ENCODE assay signal across 10 cellular contexts in genomic region chr2:239002960-239003932, GRCh38.
DNase-seq lines count a peak whose midpoint lies in the region; ATAC-seq and TF ChIP-seq lines count a peak whose summit lies in the region.
"Had no signal": no experiment of that assay in that cellular context is flagged by ENCODE, and none has a peak within 500 bp of the region (broad histone marks: within the 10 kb centered on the region; RNA-seq: fewer than 3 reads in every experiment).

No MANE protein-coding gene starts in this region.

- in situ Hi-C loops in astrocyte of the spinal cord (cut with HindIII; ENCODE audit: low sequenced_read_pairs) = loop anchor here (25.0 kb wide), 1 partner anchor 109 kb away; no protein-coding TSS in a partner anchor

- no peak overlapping the region for H3K4me3 ChIP-seq in astrocyte of the spinal cord (ENCODE audit: low read depth, low read length)
- no peak overlapping the region for H3K4me3 ChIP-seq in right cardiac atrium (ENCODE audit: low read length)
- H3K4me3 ChIP-seq in subcutaneous abdominal adipose tissue (ENCODE audit: low read depth in 1 of 5, low read length in 5 of 5) = peak overlapping the region; percentile 41 to 55 (median 53)
- H3K4me3 ChIP-seq: right lobe of liver had no signal

- ATAC-seq in right cardiac atrium (peak; percentile 58 to 59), GM21526 (IDR thresholded peaks at IDR 0.05; ENCODE audit: low FRiP score, unreplicated experiment) (no peak)
- no peak for ATAC-seq in activated naive CD8-positive, alpha-beta T cell treated with anti-CD3 and anti-CD28 coated beads, Interleukin-2, amount 50 U/mL, for 24 hours

- peaks cover 41% of the 10 kb centered on the region for H3K27me3 Mint-ChIP-seq in activated T-cell treated with anti-CD3 and anti-CD28 coated beads, Interleukin-2, amount 50 U/mL, for 24 hours
- peaks cover 13% of the 10 kb centered on the region for H3K27me3 Mint-ChIP-seq in activated naive CD8-positive, alpha-beta T cell treated with anti-CD3 and anti-CD28 coated beads, Interleukin-2, amount 50 U/mL, for 24 hours

- H3K4me1 Mint-ChIP-seq in activated T-cell treated with anti-CD3 and anti-CD28 coated beads, Interleukin-2, amount 50 U/mL, for 24 hours (ENCODE audit: low read depth) = no peaks in the 10 kb centered on the region
- H3K4me1 Mint-ChIP-seq in activated naive CD8-positive, alpha-beta T cell treated with anti-CD3 and anti-CD28 coated beads, Interleukin-2, amount 50 U/mL, for 24 hours = no peaks in the 10 kb centered on the region

- intact Hi-C loops in right cardiac atrium (cut with DNase I) = no loop called here

- H3K9me3 Mint-ChIP-seq in activated T-cell treated with anti-CD3 and anti-CD28 coated beads, Interleukin-2, amount 50 U/mL, for 24 hours = peaks cover 4% of the 10 kb centered on the region
- H3K9me3 Mint-ChIP-seq in activated naive CD8-positive, alpha-beta T cell treated with anti-CD3 and anti-CD28 coated beads, Interleukin-2, amount 50 U/mL, for 24 hours = peaks cover 9% of the 10 kb centered on the region

- peak; percentile 57 for DNase-seq in HT-29 (ENCODE audit: low spot score)
- peak; percentile 19 for DNase-seq in astrocyte of the spinal cord (ENCODE audit: low read depth, low spot score)
- DNase-seq in right cardiac atrium = peak; percentile 5 to 77 (median 53)
- DNase-seq in activated T-cell treated with anti-CD3 and anti-CD28 coated beads, Interleukin-2, amount 50 U/mL, for 24 hours = no peak
- no peak for DNase-seq in activated naive CD8-positive, alpha-beta T cell treated with anti-CD3 and anti-CD28 coated beads, Interleukin-2, amount 50 U/mL, for 24 hours
- DNase-seq in stimulated activated CD4-positive, alpha-beta T cell treated with anti-CD3 and anti-CD28 coated beads, Interleukin-15, amount 100 ng/mL, for 24 hours = no peak
- DNase-seq: activated T-cell treated with anti-CD3 and anti-CD28 coated beads, Interleukin-2, amount 50 U/mL, for 1 hour; right lobe of liver had no signal

- H3K4me1 ChIP-seq in right cardiac atrium (ENCODE audit: control insufficient read depth, insufficient read depth, low read length) (no peaks in the 10 kb centered on the region), subcutaneous abdominal adipose tissue (ENCODE audit: control insufficient read depth in 5 of 5, insufficient read depth in 5 of 5, low read length in 5 of 5) (peaks cover 0 to 34% (median 31%) of the 10 kb centered on the region in 5 donors)
- H3K4me1 ChIP-seq: right lobe of liver had no signal

- TF ChIP-seq CTCF in astrocyte of the spinal cord (IDR thresholded peaks at IDR 0.05; ENCODE audit: low read depth, low read length) = peak; percentile 24

- peak overlapping the region in 4 of 5 donors; percentile 11 to 63 (median 49) for H3K9ac ChIP-seq in subcutaneous abdominal adipose tissue (ENCODE audit: low read length in 5 of 5)

- no peak overlapping the region for H3K4me3 Mint-ChIP-seq in activated T-cell treated with anti-CD3 and anti-CD28 coated beads, Interleukin-2, amount 50 U/mL, for 24 hours
- no peak overlapping the region for H3K4me3 Mint-ChIP-seq in activated naive CD8-positive, alpha-beta T cell treated with anti-CD3 and anti-CD28 coated beads, Interleukin-2, amount 50 U/mL, for 24 hours

- H3K27ac ChIP-seq in right cardiac atrium (ENCODE audit: low read length) (peak overlapping the region; percentile 21), subcutaneous abdominal adipose tissue (ENCODE audit: low read depth, low read length) (peak overlapping the region; percentile 30)
- H3K27ac ChIP-seq: right lobe of liver had no signal

- no peaks in the 10 kb centered on the region for H3K36me3 ChIP-seq in subcutaneous abdominal adipose tissue (ENCODE audit: control insufficient read depth in 5 of 5, insufficient read depth in 5 of 5, low read length in 5 of 5)
- H3K36me3 ChIP-seq: right lobe of liver had no signal

- H3K27ac Mint-ChIP-seq in activated T-cell treated with anti-CD3 and anti-CD28 coated beads, Interleukin-2, amount 50 U/mL, for 24 hours = no peak overlapping the region
- H3K27ac Mint-ChIP-seq in activated naive CD8-positive, alpha-beta T cell treated with anti-CD3 and anti-CD28 coated beads, Interleukin-2, amount 50 U/mL, for 24 hours = no peak overlapping the region

- H3K9me3 ChIP-seq in right cardiac atrium (ENCODE audit: control insufficient read depth, low read length) (no peaks in the 10 kb centered on the region), subcutaneous abdominal adipose tissue (ENCODE audit: control insufficient read depth in 5 of 5, low read length in 5 of 5) (peaks cover 0 to 14% (median 12%) of the 10 kb centered on the region in 5 donors)
- H3K9me3 ChIP-seq: right lobe of liver had no signal

- H3K36me3 Mint-ChIP-seq in activated T-cell treated with anti-CD3 and anti-CD28 coated beads, Interleukin-2, amount 50 U/mL, for 24 hours (ENCODE audit: low read depth) = no peaks in the 10 kb centered on the region
- H3K36me3 Mint-ChIP-seq in activated naive CD8-positive, alpha-beta T cell treated with anti-CD3 and anti-CD28 coated beads, Interleukin-2, amount 50 U/mL, for 24 hours (ENCODE audit: low read depth) = no peaks in the 10 kb centered on the region

- H3K27me3 ChIP-seq in right cardiac atrium (ENCODE audit: control insufficient read depth, insufficient read depth) (no peaks in the 10 kb centered on the region), subcutaneous abdominal adipose tissue (ENCODE audit: control insufficient read depth in 5 of 5, insufficient read depth in 4 of 5, low read length in 5 of 5) (peaks cover 0 to 13% (median 0%) of the 10 kb centered on the region in 5 donors)
- H3K27me3 ChIP-seq: right lobe of liver had no signal

- WGBS in right cardiac atrium = 52% methylated on average over 27 of the region's 27 CpGs

Comparison
In these comparisons a context has a peak if more than half of its experiments do, and no peak if none do; other contexts are left out.
1. DNase-seq: peak in HT-29 (single experiment), astrocyte of the spinal cord (single experiment) and right cardiac atrium (3 of 3); none in activated T-cell treated with anti-CD3 and anti-CD28 coated beads, Interleukin-2, amount 50 U/mL, for 24 hours (single experiment), activated naive CD8-positive, alpha-beta T cell treated with anti-CD3 and anti-CD28 coated beads, Interleukin-2, amount 50 U/mL, for 24 hours (single experiment) and stimulated activated CD4-positive, alpha-beta T cell treated with anti-CD3 and anti-CD28 coated beads, Interleukin-15, amount 100 ng/mL, for 24 hours (single experiment).
2. H3K4me3 ChIP-seq: peak in subcutaneous abdominal adipose tissue (5 of 5); none in astrocyte of the spinal cord (single experiment) and right cardiac atrium (single experiment).
3. ATAC-seq: peak in right cardiac atrium (2 of 2); none in activated naive CD8-positive, alpha-beta T cell treated with anti-CD3 and anti-CD28 coated beads, Interleukin-2, amount 50 U/mL, for 24 hours (single experiment) and GM21526 (single experiment).